ENCODE assay signal across 1 cellular context in the genomic region with DNA sequence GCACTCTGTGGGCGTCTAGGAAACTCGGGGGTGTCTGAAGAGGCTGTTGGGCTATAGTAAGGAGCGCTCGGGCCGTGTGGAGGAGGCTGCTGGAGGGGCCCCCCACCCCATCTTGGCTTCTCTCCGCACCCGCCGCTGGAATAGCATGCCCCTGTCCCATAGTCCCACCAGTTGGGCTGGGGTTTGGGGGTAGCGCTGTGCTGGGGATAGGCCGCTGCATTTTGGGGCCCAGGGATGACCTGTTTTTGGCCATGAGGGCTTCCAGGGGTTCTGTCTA.
TF ChIP-seq lines count a peak whose summit lies in the region.

No MANE protein-coding gene starts in this region.

TF ChIP-seq in IMR-90, 13 proteins besides CTCF, POLR2A, EP300 and RAD21 (continued from another document):
- TF ChIP-seq USF2 (IDR thresholded peaks at IDR 0.05; ENCODE audit: low read depth, low read length) (no peak), MAFK (IDR thresholded peaks at IDR 0.05; ENCODE audit: low read depth, low read length) (no peak), SMC3 (IDR thresholded peaks at IDR 0.05; ENCODE audit: low read depth, low read length) (no peak), NFE2L2 (IDR thresholded peaks at IDR 0.05; ENCODE audit: low read depth, low read length) (no peak), CHD1 (IDR thresholded peaks at IDR 0.05; ENCODE audit: low read depth, low read length) (no peak), FOS (IDR thresholded peaks at IDR 0.05; ENCODE audit: low read depth, low read length) (no peak), MXI1 (IDR thresholded peaks at IDR 0.05; ENCODE audit: borderline replicate concordance, low read depth, low read length) (no peak), RFX5 (IDR thresholded peaks at IDR 0.05; ENCODE audit: low read depth, low read length) (no peak), BHLHE40 (IDR thresholded peaks at IDR 0.05; ENCODE audit: low read depth, low read length) (no peak)
